ENCODE assay signal across 8 cellular contexts in the genomic region with DNA sequence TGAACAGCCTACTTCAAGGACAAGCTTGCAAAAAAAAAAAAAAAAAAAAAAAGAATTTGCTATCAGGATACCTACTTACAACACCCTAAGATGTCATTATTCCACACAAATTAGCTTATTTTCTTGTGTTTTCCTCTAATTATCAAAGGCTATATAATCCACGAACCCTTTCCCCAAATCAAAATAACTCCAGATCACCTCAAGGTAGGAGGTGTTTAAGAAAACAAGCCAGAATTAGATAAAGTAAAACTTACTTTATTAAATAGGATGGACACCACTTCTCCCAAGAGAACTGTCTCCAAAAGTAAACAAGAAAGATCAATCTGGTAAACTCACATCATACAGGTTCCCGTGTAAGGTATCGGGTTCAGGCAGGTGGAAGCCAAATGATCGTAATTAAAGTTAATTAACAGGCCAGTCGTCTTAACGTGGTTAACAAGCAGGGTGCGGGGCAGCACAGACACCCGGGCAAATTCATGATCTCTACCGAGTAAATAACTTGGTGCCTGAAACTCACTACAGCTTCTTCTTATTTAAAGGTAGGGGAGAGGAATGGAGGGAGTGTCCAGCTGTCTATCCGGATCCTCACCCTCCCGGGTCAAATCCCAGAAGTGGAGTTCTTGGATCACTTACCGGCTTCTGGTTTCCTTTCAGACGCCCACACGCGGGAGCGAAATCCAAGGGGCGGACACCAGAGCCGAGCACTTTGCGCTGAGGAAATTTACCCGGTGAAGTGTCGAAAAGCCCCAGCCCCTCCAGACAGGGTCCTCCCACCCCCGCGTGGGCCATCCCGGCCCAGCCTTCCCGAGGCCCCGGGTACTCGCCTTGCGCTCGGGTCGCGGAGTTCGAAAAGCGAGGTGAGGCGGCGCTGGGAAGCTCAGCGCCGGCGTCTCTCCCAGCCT. TPM values are rescaled to one million over a fixed set of nuclear protein-coding genes. Genes with fewer than 3 reads are reported as not detected.
DNase-seq lines count a peak whose midpoint lies in the region; ATAC-seq and TF ChIP-seq lines count a peak whose summit lies in the region.

No MANE protein-coding gene starts in this region.

- CTCF ChIA-PET in activated CD8-positive, alpha-beta memory T cell treated with anti-CD3 and anti-CD28 coated beads, Interleukin-2, amount 10 ng/mL, durations not matched to agents 7 days and 5 days (lab: Charles Lee) = interaction anchor here (0.8 to 5.2 kb wide), 20 partner anchors 10 to 156 kb away, joined by 3 to 38 read pairs (median 4); a partner anchor contains a TSS

- H3K27me3 ChIP-seq in MM.1S (replicated peaks; ENCODE audit: insufficient read depth, low read length) = no peaks in the 10 kb centered on the region
- H3K27me3 ChIP-seq in esophagus muscularis mucosa = peaks cover 0 to 29% (median 0%) of the 10 kb centered on the region in 4 donors

- H3K27ac ChIP-seq in MM.1S (ENCODE audit: low read length) (peak overlapping the region; percentile 57; the same call in 1 of the 2 replicates), esophagus muscularis mucosa (replicated peaks in 1 of 4) (peak overlapping the region; percentile 75 to 85 (median 81))

- no peaks in the 10 kb centered on the region for H4K20me1 ChIP-seq in MM.1S (ENCODE audit: insufficient read depth, low read length)

- peaks cover 33% of the 10 kb centered on the region for H3K36me3 Mint-ChIP-seq in activated CD8-positive, alpha-beta memory T cell treated with anti-CD3 and anti-CD28 coated beads, Interleukin-2, amount 10 ng/mL, durations not matched to agents 7 days and 5 days
- no peaks in the 10 kb centered on the region for H3K36me3 Mint-ChIP-seq in natural killer cell
- H3K36me3 Mint-ChIP-seq in stimulated activated naive CD8-positive, alpha-beta T cell treated with anti-CD3 and anti-CD28 coated beads, Interleukin-15, Interleukin-2, amounts not matched to agents 100 ng/mL and 50 ng/mL, for 24 hours (ENCODE audit: low read depth) = peaks cover 14% of the 10 kb centered on the region

- H3K36me3 ChIP-seq in MM.1S (replicated peaks; ENCODE audit: insufficient read depth, low read length) (no peaks in the 10 kb centered on the region), esophagus muscularis mucosa (no peaks in the 10 kb centered on the region)

- WGBS in esophagus muscularis mucosa = 8% methylated on average over 16 of the region's 38 CpGs

- no peak for TF ChIP-seq EP300 in esophagus muscularis mucosa (IDR thresholded peaks at IDR 0.05)

- no peaks in the 10 kb centered on the region for H3K9me2 ChIP-seq in MM.1S (replicated peaks; ENCODE audit: insufficient read depth, low read length)

- H3K9me3 ChIP-seq in MM.1S (replicated peaks; ENCODE audit: insufficient read depth, low read length) = no peaks in the 10 kb centered on the region
- no peaks in the 10 kb centered on the region for H3K9me3 ChIP-seq in esophagus muscularis mucosa

- DNase-seq in GM10266 (ENCODE audit: extremely low spot score) (peak; percentile 41), H4 (ENCODE audit: low spot score) (peak; percentile 25), MM.1S (peak; percentile 37), esophagus muscularis mucosa (ENCODE audit: extremely low spot score) (no peak), natural killer cell (peak; percentile 47)
- peak; percentile 64 for DNase-seq in activated CD8-positive, alpha-beta memory T cell treated with anti-CD3 and anti-CD28 coated beads, Interleukin-2, amount 10 ng/mL, durations not matched to agents 7 days and 5 days
- no peak for DNase-seq in central memory CD4-positive, alpha-beta T cell

- peak overlapping the region; percentile 80 for H3K4me3 ChIP-seq in MM.1S (ENCODE audit: low read length)
- peak overlapping the region; percentile 63 to 70 (median 64) for H3K4me3 ChIP-seq in esophagus muscularis mucosa

- peak; percentile 42 for ATAC-seq in activated CD8-positive, alpha-beta memory T cell treated with anti-CD3 and anti-CD28 coated beads, Interleukin-2, amount 10 ng/mL, durations not matched to agents 7 days and 5 days
- ATAC-seq in natural killer cell = peak; percentile 28 to 43 (median 35)

- peaks cover 37% of the 10 kb centered on the region for H3K79me2 ChIP-seq in MM.1S (ENCODE audit: low read length)

- peaks cover 42% of the 10 kb centered on the region for H3K4me1 Mint-ChIP-seq in activated CD8-positive, alpha-beta memory T cell treated with anti-CD3 and anti-CD28 coated beads, Interleukin-2, amount 10 ng/mL, durations not matched to agents 7 days and 5 days
- peaks cover 60 to 62% of the 10 kb centered on the region in 2 donors for H3K4me1 Mint-ChIP-seq in natural killer cell
- peaks cover 51% of the 10 kb centered on the region for H3K4me1 Mint-ChIP-seq in stimulated activated naive CD8-positive, alpha-beta T cell treated with anti-CD3 and anti-CD28 coated beads, Interleukin-15, Interleukin-2, amounts not matched to agents 100 ng/mL and 50 ng/mL, for 24 hours (ENCODE audit: low read depth)

- H3F3A ChIP-seq in MM.1S (ENCODE audit: insufficient read depth, low read length) = peaks cover 16% of the 10 kb centered on the region

- TF ChIP-seq POLR2A in esophagus muscularis mucosa (IDR thresholded peaks at IDR 0.05; ENCODE audit: low read depth) = no peak

- no peaks in the 10 kb centered on the region for H3K9me3 Mint-ChIP-seq in activated CD8-positive, alpha-beta memory T cell treated with anti-CD3 and anti-CD28 coated beads, Interleukin-2, amount 10 ng/mL, durations not matched to agents 7 days and 5 days (ENCODE audit: low read depth)
- no peaks in the 10 kb centered on the region for H3K9me3 Mint-ChIP-seq in natural killer cell
- H3K9me3 Mint-ChIP-seq in stimulated activated naive CD8-positive, alpha-beta T cell treated with anti-CD3 and anti-CD28 coated beads, Interleukin-15, Interleukin-2, amounts not matched to agents 100 ng/mL and 50 ng/mL, for 24 hours = peaks cover 3% of the 10 kb centered on the region

- no peaks in the 10 kb centered on the region for H3K27me3 Mint-ChIP-seq in activated CD8-positive, alpha-beta memory T cell treated with anti-CD3 and anti-CD28 coated beads, Interleukin-2, amount 10 ng/mL, durations not matched to agents 7 days and 5 days
- H3K27me3 Mint-ChIP-seq in natural killer cell (ENCODE audit: low read depth in 2 of 2) = no peaks in the 10 kb centered on the region
- no peaks in the 10 kb centered on the region for H3K27me3 Mint-ChIP-seq in stimulated activated naive CD8-positive, alpha-beta T cell treated with anti-CD3 and anti-CD28 coated beads, Interleukin-15, Interleukin-2, amounts not matched to agents 100 ng/mL and 50 ng/mL, for 24 hours

- peak overlapping the region; percentile 96 for H3K27ac Mint-ChIP-seq in activated CD8-positive, alpha-beta memory T cell treated with anti-CD3 and anti-CD28 coated beads, Interleukin-2, amount 10 ng/mL, durations not matched to agents 7 days and 5 days
- peak overlapping the region; percentile 95 to 99 for H3K27ac Mint-ChIP-seq in natural killer cell
- peak overlapping the region; percentile 64 for H3K27ac Mint-ChIP-seq in stimulated activated naive CD8-positive, alpha-beta T cell treated with anti-CD3 and anti-CD28 coated beads, Interleukin-15, Interleukin-2, amounts not matched to agents 100 ng/mL and 50 ng/mL, for 24 hours

- peak overlapping the region; percentile 77 for H3K9ac ChIP-seq in MM.1S (ENCODE audit: low read length)

- TF ChIP-seq CTCF in GM10266 (IDR thresholded peaks at IDR 0.05; ENCODE audit: control insufficient read depth, insufficient read depth, low read depth, missing control alignments) (no peak), MM.1S (IDR thresholded peaks at IDR 0.05; ENCODE audit: low read length) (no peak), esophagus muscularis mucosa (IDR thresholded peaks at IDR 0.05) (no peak), natural killer cell (IDR thresholded peaks at IDR 0.05) (no peak)

- peaks cover 20% of the 10 kb centered on the region for H3K4me1 ChIP-seq in MM.1S (ENCODE audit: low read length)
- peaks cover 0 to 15% (median 10%) of the 10 kb centered on the region in 4 donors for H3K4me1 ChIP-seq in esophagus muscularis mucosa

- intact Hi-C loops in esophagus muscularis mucosa (cut with DNase I) (no loop called here), natural killer cell (cut with micrococcal nuclease) (loop anchor here (1.0 to 5.0 kb wide), 5 partner anchors 12 to 143 kb away; no protein-coding TSS in a partner anchor)

- peak overlapping the region; percentile 93 for H3K4me3 Mint-ChIP-seq in activated CD8-positive, alpha-beta memory T cell treated with anti-CD3 and anti-CD28 coated beads, Interleukin-2, amount 10 ng/mL, durations not matched to agents 7 days and 5 days
- peak overlapping the region; percentile 99 for H3K4me3 Mint-ChIP-seq in natural killer cell
- H3K4me3 Mint-ChIP-seq in stimulated activated naive CD8-positive, alpha-beta T cell treated with anti-CD3 and anti-CD28 coated beads, Interleukin-15, Interleukin-2, amounts not matched to agents 100 ng/mL and 50 ng/mL, for 24 hours = peak overlapping the region; percentile 83

- peak overlapping the region; percentile 85 for H2AFZ ChIP-seq in MM.1S (ENCODE audit: low read length)

- peak overlapping the region; percentile 73 for H3K4me2 ChIP-seq in MM.1S (ENCODE audit: low read depth, low read length)

RNA-seq across cellular contexts. Expression of a gene that starts 0.7 kb away (rescaled TPM):
- total RNA-seq in H4 (2014; rRNA removed; shearing (Covaris generic)) = 7.3 and 18.8 TPM in 2 replicates
- 10 to 100 TPM; 52.9 to 76.1 TPM for total RNA-seq in activated CD8-positive, alpha-beta memory T cell treated with anti-CD3 and anti-CD28 coated beads, Interleukin-2, amount 10 ng/mL, durations not matched to agents 7 days and 5 days
- total RNA-seq in esophagus muscularis mucosa (10 to 100 TPM in 1 of 4 donors, 1 to 10 TPM in 3; 7.5 to 21.0 (median 7.9) TPM), natural killer cell (100 to 1,000 TPM; 199 to 295 (median 270) TPM)

RNA-seq across cellular contexts. Expression of a gene that starts 37.8 kb away (rescaled TPM):
- not detected in 2 replicates for total RNA-seq in H4 (2014; rRNA removed; shearing (Covaris generic))
- 1 to 10 TPM; 1.7 to 2.9 TPM for total RNA-seq in activated CD8-positive, alpha-beta memory T cell treated with anti-CD3 and anti-CD28 coated beads, Interleukin-2, amount 10 ng/mL, durations not matched to agents 7 days and 5 days
- total RNA-seq in esophagus muscularis mucosa (under 1 TPM in 2 of 4 donors, not detected in 2; 0.26 to 0.66 TPM), natural killer cell (10 to 100 TPM; 67.0 to 95.4 (median 81.5) TPM)

Comparison
In these comparisons a context has a peak if more than half of its experiments do, and no peak if none do; other contexts are left out.
1. DNase-seq: peak in GM10266 (single experiment), H4 (single experiment), MM.1S (single experiment), activated CD8-positive, alpha-beta memory T cell treated with anti-CD3 and anti-CD28 coated beads, Interleukin-2, amount 10 ng/mL, durations not matched to agents 7 days and 5 days (single experiment) and natural killer cell (single experiment); none in esophagus muscularis mucosa (single experiment) and central memory CD4-positive, alpha-beta T cell (single experiment).
2. RNA of a gene that starts 37.8 kb away (total RNA-seq): 67.0 to 95.4 TPM in natural killer cell; 1.7 to 2.9 TPM in activated CD8-positive, alpha-beta memory T cell treated with anti-CD3 and anti-CD28 coated beads, Interleukin-2, amount 10 ng/mL, durations not matched to agents 7 days and 5 days, 0.26 to 0.66 TPM in esophagus muscularis mucosa and not detected in H4; every median in the first group is over 10 times any median in the second.
3. Peak in every context shown above with its lines, with median percentiles within 50 percentile points of each other: H3K27ac Mint-ChIP-seq and H3K4me3 Mint-ChIP-seq.